ENCODE assay signal across 10 cellular contexts in the genomic region with DNA sequence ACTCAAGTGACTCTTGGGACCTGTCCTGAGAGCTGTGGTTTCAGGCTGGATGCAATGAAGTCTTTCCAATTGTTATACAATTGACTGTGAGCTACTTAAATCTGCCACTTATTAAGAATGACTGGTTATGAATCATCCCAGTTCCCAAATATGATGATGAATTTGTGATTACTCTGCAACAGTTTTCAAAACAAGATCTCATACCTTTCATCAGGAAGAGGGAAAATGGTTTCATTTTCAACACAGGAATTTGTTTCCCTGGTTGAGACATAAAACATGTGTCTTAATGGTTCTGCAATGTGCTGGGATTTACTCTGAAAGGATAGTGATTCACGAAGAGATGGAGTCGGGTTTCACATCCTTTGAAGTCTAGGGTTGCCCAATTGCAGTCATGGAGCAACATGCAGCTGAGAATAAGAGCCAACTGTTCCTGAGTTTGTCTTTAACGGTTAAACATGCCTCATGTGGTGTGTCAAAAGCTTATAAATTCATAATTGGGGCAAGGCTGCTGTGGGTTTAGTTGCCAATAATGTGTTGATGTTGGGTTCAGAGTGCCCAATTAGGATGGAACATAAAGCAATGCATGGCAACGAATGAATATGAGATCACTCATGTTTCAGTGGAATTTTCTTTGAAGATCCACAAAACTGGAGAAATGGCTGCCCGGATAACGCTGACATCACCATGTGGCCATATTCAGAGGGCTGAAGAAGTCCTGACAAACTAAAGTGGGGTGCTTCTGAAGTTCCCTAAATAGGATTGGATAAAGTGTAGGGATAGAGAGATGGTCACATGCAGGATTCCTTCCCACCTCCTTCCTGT. TPM values are rescaled to one million over a fixed set of nuclear protein-coding genes. Genes with fewer than 3 reads are reported as not detected.
DNase-seq lines count a peak whose midpoint lies in the region; ATAC-seq and TF ChIP-seq lines count a peak whose summit lies in the region.
"Had no signal": no experiment of that assay in that cellular context is flagged by ENCODE, and none has a peak within 500 bp of the region (broad histone marks: within the 10 kb centered on the region; RNA-seq: fewer than 3 reads in every experiment).

No MANE protein-coding gene starts in this region.

- peak overlapping the region; percentile 45 for H3K56ac ChIP-seq in IMR-90 (ENCODE audit: extremely low read depth, insufficient read depth, low read length)

- peaks cover 11% of the 10 kb centered on the region for H3K9me1 ChIP-seq in IMR-90 (ENCODE audit: insufficient read depth, low read length)

- TF ChIP-seq RAD21 in IMR-90 (IDR thresholded peaks at IDR 0.05; ENCODE audit: low read length) = no peak

- POLR2A ChIA-PET in IMR-90 (lab: Charles Lee; ENCODE audit: unreplicated experiment) = no interaction called here

- H3K4me1 ChIP-seq in BLaER1 treated with 17β-estradiol and CSF1 and Interleukin-3, amounts not matched to agents 10 nM and 100 nM = peaks cover 11 to 33% (median 19%) of the 10 kb centered on the region in 10 experiments
- H3K4me1 ChIP-seq in IMR-90 (ENCODE audit: control insufficient read depth, insufficient read depth, low read length) (peaks cover 13% of the 10 kb centered on the region), mesenchymal stem cell (ENCODE audit: control insufficient read depth, insufficient read depth, low read depth, low read length) (peaks cover 6% of the 10 kb centered on the region)

- BruUV-seq in IMR-90 (replicated peaks; lab: Mats Ljungman, UMichigan) = no TSS peak

- H4K91ac ChIP-seq in IMR-90 (ENCODE audit: insufficient read depth, low read depth, low read length) = peak overlapping the region; percentile 8
- H4K91ac ChIP-seq in mesenchymal stem cell (ENCODE audit: low read length) = peak overlapping the region; percentile 55

- in situ Hi-C loops in IMR-90 (cut with MboI; ENCODE audit: low sequenced_read_pairs) (no loop called here), brain microvascular endothelial cell (cut with HindIII; ENCODE audit: low pct_ligation_motif_present, low sequenced_read_pairs) (no loop called here)

- H3K27ac ChIP-seq in BLaER1 treated with 17β-estradiol and CSF1 and Interleukin-3, amounts not matched to agents 10 nM and 100 nM = peak overlapping the region; percentile 62 to 87 (median 75); a peak in 21 of 22 replicates
- H3K27ac ChIP-seq in IMR-90 (ENCODE audit: insufficient read depth, low read length) = peak overlapping the region; percentile 94
- H3K27ac ChIP-seq in brain microvascular endothelial cell = peak overlapping the region; percentile 87
- H3K27ac ChIP-seq in mesenchymal stem cell (ENCODE audit: low read length, poor library complexity, severe bottlenecking) = peak overlapping the region; percentile 96
- H3K27ac ChIP-seq: ovary had no signal

- peak overlapping the region in 6 of 11 experiments; percentile 3 to 61 (median 36); a peak in 7 of 22 replicates for H3K9ac ChIP-seq in BLaER1 treated with 17β-estradiol and CSF1 and Interleukin-3, amounts not matched to agents 10 nM and 100 nM
- H3K9ac ChIP-seq in IMR-90 (ENCODE audit: low read depth, low read length) (peak overlapping the region; percentile 42), mesenchymal stem cell (ENCODE audit: low read length) (peak overlapping the region; percentile 73)

- H2AFZ ChIP-seq in IMR-90 (replicated peaks; ENCODE audit: low read length, poor library complexity) (peak overlapping the region; percentile 15), mesenchymal stem cell (ENCODE audit: low read depth, low read length) (no peak overlapping the region)

- H4K5ac ChIP-seq in IMR-90 (ENCODE audit: low read depth, low read length) = peak overlapping the region; percentile 97

- no peak overlapping the region for H2BK12ac ChIP-seq in mesenchymal stem cell (ENCODE audit: low read length in 2 of 2)

- H2BK120ac ChIP-seq in IMR-90 (ENCODE audit: low read depth, low read length) (peak overlapping the region; percentile 88), mesenchymal stem cell (ENCODE audit: low read depth, low read length) (no peak overlapping the region)

- H3K18ac ChIP-seq in IMR-90 (ENCODE audit: low read depth, low read length) (peak overlapping the region; percentile 98), mesenchymal stem cell (ENCODE audit: low read depth in 1 of 2, low read length in 2 of 2) (no peak overlapping the region)

- H3K79me1 ChIP-seq in IMR-90 (ENCODE audit: low read depth in 1 of 2, low read length in 2 of 2) = no peaks in the 10 kb centered on the region
- H3K79me1 ChIP-seq in mesenchymal stem cell (replicated peaks; ENCODE audit: low read length, poor library complexity, severe bottlenecking) = no peaks in the 10 kb centered on the region

- no peaks in the 10 kb centered on the region for H4K20me1 ChIP-seq in BLaER1 treated with 17β-estradiol and CSF1 and Interleukin-3, amounts not matched to agents 10 nM and 100 nM
- H4K20me1 ChIP-seq in IMR-90 (ENCODE audit: insufficient read depth, low read length) = no peaks in the 10 kb centered on the region; the same call in 1 of the 2 replicates

- intact Hi-C loops in IMR-90 (cut with micrococcal nuclease) = loop anchor here (2.0 to 10.0 kb wide), 2 partner anchors 76 to 212 kb away; a partner anchor contains a TSS

- DNase-seq in IMR-90 (peak; percentile 98), brain microvascular endothelial cell (peak; percentile 96), mesenchymal stem cell (peak; percentile 97), AML-193 (lab: John Stamatoyannopoulos, UW) (no peak), GM19238 (ENCODE audit: insufficient read length, low spot score) (no peak), erythroblast (lab: John Stamatoyannopoulos, UW) (no peak)
- DNase-seq: activated CD4-positive, alpha-beta T cell treated with anti-CD3 and anti-CD28 coated beads, Interleukin-2, amount 50 U/mL, for 4 hours had no signal

- H3K4ac ChIP-seq in IMR-90 (ENCODE audit: low read depth, low read length) = peak overlapping the region; percentile 82
- no peak overlapping the region for H3K4ac ChIP-seq in mesenchymal stem cell (ENCODE audit: low read depth in 1 of 2, low read length in 2 of 2)

- H2BK5ac ChIP-seq in IMR-90 (ENCODE audit: low read depth, low read length, poor library complexity, severe bottlenecking) = peak overlapping the region; percentile 92
- peak overlapping the region; percentile 74 for H2BK5ac ChIP-seq in mesenchymal stem cell (ENCODE audit: low read depth, low read length, poor library complexity, severe bottlenecking)

- CTCF ChIA-PET in IMR-90 (lab: Yijun Ruan, JAX) = interaction anchor here (1.7 kb wide), 1 partner anchor 29 kb away, joined by 8 read pairs; no protein-coding TSS in a partner anchor

- peaks cover 12 to 30% (median 22%) of the 10 kb centered on the region in 11 experiments; a peak in 19 of 22 replicates for H3K9me3 ChIP-seq in BLaER1 treated with 17β-estradiol and CSF1 and Interleukin-3, amounts not matched to agents 10 nM and 100 nM (replicated peaks in 1 of 11)
- H3K9me3 ChIP-seq in IMR-90 (ENCODE audit: control insufficient read depth, insufficient read depth, low read length) (no peaks in the 10 kb centered on the region), mesenchymal stem cell (ENCODE audit: control insufficient read depth, low read length) (peaks cover 3% of the 10 kb centered on the region)
- H3K9me3 ChIP-seq: ovary had no signal

- H3K4me3 ChIP-seq in BLaER1 treated with 17β-estradiol and CSF1 and Interleukin-3, amounts not matched to agents 10 nM and 100 nM = no peak overlapping the region
- peak overlapping the region; percentile 9; the same call in 1 of the 2 replicates for H3K4me3 ChIP-seq in IMR-90 (ENCODE audit: insufficient read depth, low read depth, low read length)
- no peak overlapping the region for H3K4me3 ChIP-seq in brain microvascular endothelial cell (ENCODE audit: low read depth, low read length)
- peak overlapping the region in 1 of 2 experiments; percentile 55 for H3K4me3 ChIP-seq in mesenchymal stem cell (ENCODE audit: insufficient read depth in 1 of 2, low read depth in 1 of 2, low read length in 2 of 2)
- H3K4me3 ChIP-seq: ovary had no signal

- 29% methylated on average over 3 of the region's 6 CpGs; no CpG with 5 or more reads in 1 of the 2 experiments for WGBS in IMR-90 (ENCODE audit: extremely low coverage in 2 of 2, insufficient read length in 1 of 2), 2 experiments
- 34% methylated on average over 6 of the region's 6 CpGs for whole genome bisulfite sequencing in mesenchymal stem cell

- H2BK15ac ChIP-seq in IMR-90 (ENCODE audit: low read depth, low read length) (peak overlapping the region; percentile 19), mesenchymal stem cell (ENCODE audit: low read depth, poor library complexity, severe bottlenecking) (no peak overlapping the region)

- peak overlapping the region; percentile 86 for H2BK20ac ChIP-seq in IMR-90 (ENCODE audit: low read depth, low read length)

- H4K8ac ChIP-seq in IMR-90 (ENCODE audit: low read depth in 2 of 2, low read length in 2 of 2) = peak overlapping the region; percentile 48 to 78
- H4K8ac ChIP-seq in mesenchymal stem cell (ENCODE audit: low read length) = no peak overlapping the region

- H3K27me3 ChIP-seq in BLaER1 treated with 17β-estradiol and CSF1 and Interleukin-3, amounts not matched to agents 10 nM and 100 nM = no peaks in the 10 kb centered on the region
- no peaks in the 10 kb centered on the region for H3K27me3 ChIP-seq in IMR-90 (ENCODE audit: control insufficient read depth, insufficient read depth, low read length)
- H3K27me3 ChIP-seq in brain microvascular endothelial cell (replicated peaks) = no peaks in the 10 kb centered on the region
- peaks cover 0 to 6% of the 10 kb centered on the region in 2 experiments for H3K27me3 ChIP-seq in mesenchymal stem cell (ENCODE audit: control insufficient read depth in 1 of 2, insufficient read depth in 1 of 2, low read length in 2 of 2)
- H3K27me3 ChIP-seq: ovary had no signal

- H2AK5ac ChIP-seq in IMR-90 (ENCODE audit: low read depth, low read length) (peak overlapping the region; percentile 63), mesenchymal stem cell (ENCODE audit: low read length, severe bottlenecking) (peak overlapping the region; percentile 69)

- peak overlapping the region; percentile 15 for H2AK9ac ChIP-seq in IMR-90 (replicated peaks; ENCODE audit: low read depth, low read length, poor library complexity)

- dilution Hi-C loops in IMR-90 (cut with HindIII; ENCODE audit: low sequenced_read_pairs, unreplicated experiment) = no loop called here

- H3K36me3 ChIP-seq in BLaER1 treated with 17β-estradiol and CSF1 and Interleukin-3, amounts not matched to agents 10 nM and 100 nM = no peaks in the 10 kb centered on the region
- no peaks in the 10 kb centered on the region for H3K36me3 ChIP-seq in IMR-90 (ENCODE audit: control insufficient read depth, insufficient read depth, low read length)
- H3K36me3 ChIP-seq in brain microvascular endothelial cell (replicated peaks) = no peaks in the 10 kb centered on the region
- no peaks in the 10 kb centered on the region for H3K36me3 ChIP-seq in mesenchymal stem cell (ENCODE audit: control insufficient read depth in 1 of 2, insufficient read depth in 2 of 2, low read depth in 1 of 2, low read length in 2 of 2)
- H3K36me3 ChIP-seq: ovary had no signal

- TF ChIP-seq POLR2A in IMR-90 (IDR thresholded peaks at IDR 0.05; ENCODE audit: low read depth, low read length) = no peak
- no peak for TF ChIP-seq POLR2A in erythroblast (IDR thresholded peaks at IDR 0.05; ENCODE audit: low read length)

- TF ChIP-seq CTCF in IMR-90 (conservative IDR thresholded peaks at IDR 0.05; ENCODE audit: low read depth, low read length) (no peak), brain microvascular endothelial cell (IDR thresholded peaks at IDR 0.05; ENCODE audit: low read depth, low read length, missing control alignments) (no peak)

- peak overlapping the region; percentile 36 to 91 (median 47) for H3K4me2 ChIP-seq in BLaER1 treated with 17β-estradiol and CSF1 and Interleukin-3, amounts not matched to agents 10 nM and 100 nM
- H3K4me2 ChIP-seq in IMR-90 (ENCODE audit: low read depth, low read length) (peak overlapping the region; percentile 87), mesenchymal stem cell (ENCODE audit: low read length, poor library complexity, severe bottlenecking) (peak overlapping the region; percentile 38)

- ATAC-seq in IMR-90 (ENCODE audit: low read depth) (peak; percentile 88), GM21737 (IDR thresholded peaks at IDR 0.05; ENCODE audit: unreplicated experiment) (no peak)

- H3K14ac ChIP-seq in IMR-90 (replicated peaks; ENCODE audit: low read depth, low read length) (peak overlapping the region; percentile 55; the same call in 1 of the 2 replicates), mesenchymal stem cell (ENCODE audit: low read length in 2 of 2) (no peak overlapping the region)

- H3K23ac ChIP-seq in IMR-90 (ENCODE audit: low read depth, low read length) (peak overlapping the region; percentile 16), mesenchymal stem cell (ENCODE audit: low read length in 2 of 2) (no peak overlapping the region)

RNA-seq across cellular contexts. Expression of a gene that starts 41.0 kb away (rescaled TPM):
- total RNA-seq in IMR-90 (2012; rRNA removed) = not detected in 2 replicates
- not detected in 2 replicates for polyA plus RNA-seq in IMR-90 (2012; rRNA removed)
- polyA plus RNA-seq in IMR-90 (2012; cell fraction: cytosol; rRNA removed) = not detected in 2 replicates
- not detected in 2 replicates for polyA plus RNA-seq in IMR-90 (2012; cell fraction: nucleus; rRNA removed; ENCODE audit: low replicate concordance)
- polyA plus RNA-seq in mesenchymal stem cell (2013, experiment 1 of 2) = not detected
- polyA plus RNA-seq in mesenchymal stem cell (2013, experiment 2 of 2) = not detected
- polyA plus RNA-seq: ovary had no signal

Comparison
In these comparisons a context has a peak if more than half of its experiments do, and no peak if none do; other contexts are left out.
1. DNase-seq: peak in IMR-90 (single experiment), brain microvascular endothelial cell (single experiment) and mesenchymal stem cell (single experiment); none in AML-193 (0 of 2), GM19238 (single experiment) and erythroblast (0 of 2).
2. Peak in every context shown above with its lines, with median percentiles within 50 percentile points of each other: H3K27ac ChIP-seq, H3K4me2 ChIP-seq and H3K9ac ChIP-seq.